Comparison of ENCODE assay signal across 29 cellular contexts in genomic region chr1:171637928-171638576, GRCh38. TPM values are rescaled to one million over a fixed set of nuclear protein-coding genes. Genes with fewer than 3 reads are reported as not detected.
DNase-seq lines count a peak whose midpoint lies in the region; ATAC-seq, FAIRE-seq and TF ChIP-seq lines count a peak whose summit lies in the region.
"Had no signal": no experiment of that assay in that cellular context is flagged by ENCODE, and none has a peak within 500 bp of the region (broad histone marks: within the 10 kb centered on the region; RNA-seq: fewer than 3 reads in every experiment).

No MANE protein-coding gene starts in this region.

- H3K27ac ChIP-seq in A549 (no peak overlapping the region), small intestine (ENCODE audit: low read depth in 1 of 2, low read length in 1 of 2) (no peak overlapping the region)
- H3K27ac ChIP-seq: 22Rv1 had no signal

- no peaks in the 10 kb centered on the region for H3K9me3 Mint-ChIP-seq in endothelial cell (ENCODE audit: unreplicated experiment)
- H3K9me3 Mint-ChIP-seq: CD8-positive, alpha-beta memory T cell had no signal

- no peaks in the 10 kb centered on the region for H3K27me3 Mint-ChIP-seq in endothelial cell (ENCODE audit: unreplicated experiment)

- H3K9ac ChIP-seq in adipocyte (ENCODE audit: low read length): peak overlapping the region; percentile 5
- H3K9ac ChIP-seq: SK-N-SH had no signal

- H3K36me3 Mint-ChIP-seq in endothelial cell (ENCODE audit: low read depth, unreplicated experiment): no peaks in the 10 kb centered on the region
- H3K36me3 Mint-ChIP-seq: CD14-positive monocyte; CD8-positive, alpha-beta memory T cell had no signal

- POLR2A ChIA-PET in A549 (lab: Yijun Ruan, JAX): no interaction called here

- no peak for FAIRE-seq in A549 (lab: Jason Lieb, UNC)
- FAIRE-seq in small intestine (lab: Jason Lieb, UNC): no peak
- FAIRE-seq: GM12891, H54, RCC 7860 had no signal

- TF ChIP-seq EP300 in A549 (IDR thresholded peaks at IDR 0.05): no peak

- no peaks in the 10 kb centered on the region for H3K9me3 ChIP-seq in A549
- no peaks in the 10 kb centered on the region for H3K9me3 ChIP-seq in adipocyte (ENCODE audit: control insufficient read depth, low read length)
- H3K9me3 ChIP-seq in small intestine (ENCODE audit: control insufficient read depth, low read depth): no peaks in the 10 kb centered on the region
- H3K9me3 ChIP-seq: BE2C, SK-N-SH had no signal

- no peak overlapping the region for H3K4me2 ChIP-seq in A549
- H3K4me2 ChIP-seq: SK-N-SH had no signal

- TF ChIP-seq RAD21 in A549 (conservative IDR thresholded peaks at IDR 0.05 in 1 of 2, IDR thresholded peaks at IDR 0.05 in 1 of 2): no peak

- H3K36me3 ChIP-seq in adipocyte (ENCODE audit: control insufficient read depth, insufficient read depth, low read length, severe bottlenecking): no peaks in the 10 kb centered on the region
- H3K36me3 ChIP-seq in small intestine (ENCODE audit: control insufficient read depth in 2 of 2, insufficient read depth in 2 of 2, low read length in 2 of 2): no peaks in the 10 kb centered on the region
- H3K36me3 ChIP-seq: BE2C had no signal

- ATAC-seq in A549 (peak; percentile 25 to 48; a peak in 2 of 6 replicates), GM21528 (IDR thresholded peaks at IDR 0.05; ENCODE audit: low FRiP score, unreplicated experiment) (no peak)

- H3K4me3 ChIP-seq in A549: no peak overlapping the region
- H3K4me3 ChIP-seq in adipocyte (ENCODE audit: low read length): no peak overlapping the region
- H3K4me3 ChIP-seq in fibroblast of the aortic adventitia (ENCODE audit: low read depth, low read length): no peak overlapping the region
- H3K4me3 ChIP-seq in small intestine (ENCODE audit: low read depth in 1 of 2, low read length in 2 of 2): no peak overlapping the region

- no peak for TF ChIP-seq POLR2A in A549 (IDR thresholded peaks at IDR 0.05; ENCODE audit: low read length)

- WGBS in A549 (ENCODE audit: missing lambda C conversion rate): 22% methylated on average over 4 of the region's 4 CpGs
- WGBS in small intestine, 3 donors: 51 to 68% (median 53%) methylated on average over 4 of the region's 4 CpGs

- H3K4me1 ChIP-seq in A549: no peaks in the 10 kb centered on the region
- peaks cover 24% of the 10 kb centered on the region for H3K4me1 ChIP-seq in adipocyte (ENCODE audit: control insufficient read depth, insufficient read depth, low read length)
- H3K4me1 ChIP-seq in small intestine (ENCODE audit: control insufficient read depth in 2 of 2, insufficient read depth in 1 of 2, low read depth in 1 of 2, low read length in 1 of 2): no peaks in the 10 kb centered on the region
- H3K4me1 ChIP-seq: BE2C had no signal

- DNase-seq in A549 (ENCODE audit: low read depth in 1 of 2, low spot score in 1 of 2) (no peak), adipocyte (ENCODE audit: low read depth) (no peak), fibroblast of the aortic adventitia (ENCODE audit: low read depth) (peak; percentile 10), small intestine (peak; percentile 35), endothelial cell (ENCODE audit: low spot score) (no peak), globus pallidus (ENCODE audit: low spot score) (no peak)
- DNase-seq: ACHN; BE2C; Calu3; CD8-positive, alpha-beta memory T cell; DMS79 treated with DMSO at 0.1 percent for 48 hours; GF-D8; Kasumi-1; NCI-H1092 treated with DMSO at 0.1 percent for 48 hours; NCI-H146; NCI-H1930; NCI-H2227 treated with DMSO at 0.1 percent for 48 hours; NCI-H526 treated with DMSO at 0.1 percent for 48 hours; SK-N-SH had no signal

- H3K27me3 ChIP-seq in adipocyte (replicated peaks; ENCODE audit: control insufficient read depth, insufficient read depth, low read length) (no peaks in the 10 kb centered on the region), small intestine (ENCODE audit: control insufficient read depth in 2 of 2, insufficient read depth in 2 of 2, low read length in 2 of 2) (no peaks in the 10 kb centered on the region)

- no peaks in the 10 kb centered on the region for H3K4me1 Mint-ChIP-seq in endothelial cell (ENCODE audit: unreplicated experiment)
- H3K4me1 Mint-ChIP-seq: CD14-positive monocyte; CD8-positive, alpha-beta memory T cell had no signal

- H3K4me3 Mint-ChIP-seq in endothelial cell (ENCODE audit: unreplicated experiment): no peak overlapping the region
- H3K4me3 Mint-ChIP-seq: CD14-positive monocyte; CD8-positive, alpha-beta memory T cell had no signal

- TF ChIP-seq CTCF in A549 (IDR thresholded peaks at IDR 0.05) (no peak), fibroblast of the aortic adventitia (IDR thresholded peaks at IDR 0.05; ENCODE audit: insufficient read depth, low read length) (no peak), endothelial cell (IDR thresholded peaks at IDR 0.05; ENCODE audit: unreplicated experiment) (no peak)

- no peak overlapping the region for H3K27ac Mint-ChIP-seq in endothelial cell (ENCODE audit: unreplicated experiment)
- H3K27ac Mint-ChIP-seq: CD14-positive monocyte; CD8-positive, alpha-beta memory T cell had no signal

- CTCF ChIA-PET in A549 (lab: Yijun Ruan, JAX): interaction anchor here (0.7 kb wide), 1 partner anchor 109 kb away, joined by 3 read pairs; no protein-coding TSS in a partner anchor

TF ChIP-seq in A549, 52 proteins besides CTCF, POLR2A, EP300 and RAD21:
- TF ChIP-seq HES2 (IDR thresholded peaks at IDR 0.05) (no peak), CBX2 (IDR thresholded peaks at IDR 0.05; ENCODE audit: borderline replicate concordance, low read depth) (no peak), RARB (CRISPR knock-in tag; IDR thresholded peaks at IDR 0.05) (no peak), HOXA7 (CRISPR knock-in tag; IDR thresholded peaks at IDR 0.05) (no peak), JUN (IDR thresholded peaks at IDR 0.05) (no peak), ZNF302 (CRISPR knock-in tag; IDR thresholded peaks at IDR 0.05) (no peak), RFX5 (IDR thresholded peaks at IDR 0.05) (no peak), EHMT2 (IDR thresholded peaks at IDR 0.05; ENCODE audit: low read depth) (no peak), ESRRA (IDR thresholded peaks at IDR 0.05; ENCODE audit: borderline replicate concordance, low read length) (no peak), ZSCAN20 (CRISPR knock-in tag; IDR thresholded peaks at IDR 0.05) (no peak), KDM5A (IDR thresholded peaks at IDR 0.05) (no peak), SMC3 (IDR thresholded peaks at IDR 0.05) (no peak), MYC (IDR thresholded peaks at IDR 0.05; ENCODE audit: borderline replicate concordance, low read length) (no peak), TP53 (CRISPR knock-in tag; IDR thresholded peaks at IDR 0.05) (no peak), CHD4 (IDR thresholded peaks at IDR 0.05; ENCODE audit: borderline replicate concordance) (no peak), RCOR1 (IDR thresholded peaks at IDR 0.05; ENCODE audit: low read depth, low read length) (no peak)
- TF ChIP-seq, protein P1, sequence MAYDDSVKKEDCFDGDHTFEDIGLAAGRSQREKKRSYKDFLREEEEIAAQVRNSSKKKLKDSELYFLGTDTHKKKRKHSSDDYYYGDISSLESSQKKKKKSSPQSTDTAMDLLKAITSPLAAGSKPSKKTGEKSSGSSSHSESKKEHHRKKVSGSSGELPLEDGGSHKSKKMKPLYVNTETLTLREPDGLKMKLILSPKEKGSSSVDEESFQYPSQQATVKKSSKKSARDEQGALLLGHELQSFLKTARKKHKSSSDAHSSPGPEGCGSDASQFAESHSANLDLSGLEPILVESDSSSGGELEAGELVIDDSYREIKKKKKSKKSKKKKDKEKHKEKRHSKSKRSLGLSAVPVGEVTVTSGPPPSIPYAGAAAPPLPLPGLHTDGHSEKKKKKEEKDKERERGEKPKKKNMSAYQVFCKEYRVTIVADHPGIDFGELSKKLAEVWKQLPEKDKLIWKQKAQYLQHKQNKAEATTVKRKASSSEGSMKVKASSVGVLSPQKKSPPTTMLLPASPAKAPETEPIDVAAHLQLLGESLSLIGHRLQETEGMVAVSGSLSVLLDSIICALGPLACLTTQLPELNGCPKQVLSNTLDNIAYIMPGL (CRISPR knock-in tag; IDR thresholded peaks at IDR 0.05; ENCODE audit: borderline replicate concordance): no peak

RNA-seq across cellular contexts. Expression of gene MYOC, which starts 14.4 kb away (rescaled TPM):
- polyA plus RNA-seq in A549 (2011; rRNA removed): not detected in 2 replicates
- not detected in 2 replicates for polyA plus RNA-seq in A549 (2012; cell fraction: cytosol; rRNA removed)
- polyA plus RNA-seq in A549 (2012; cell fraction: nucleus; rRNA removed): not detected in 2 replicates
- not detected in 3 replicates for polyA plus RNA-seq in A549 (2017; fragmentation: RNase III; extraction: RNeasy Plus Mini Kit Qiagen cat#74134 plus additional on column Dnase treatment)
- not detected in 2 replicates for polyA minus RNA-seq in A549 (2011; rRNA and poly(A)+ RNA removed)
- total RNA-seq in fibroblast of the aortic adventitia (ENCODE audit: low replicate concordance): 0.36 and 3.8 TPM in 2 replicates
- 1 to 10 TPM in 1 of 3 donors, not detected in 2; 2.0 TPM for polyA plus RNA-seq in small intestine
- total RNA-seq in endothelial cell (ENCODE audit: unreplicated experiment): not detected
- total RNA-seq: Calu3; CD8-positive, alpha-beta memory T cell; HT-29; M059J; NCI-H460; OCI-LY7 had no signal
- polyA plus RNA-seq: CD14-positive monocyte; CD8-positive, alpha-beta memory T cell; SK-N-SH had no signal

RNA-seq across cellular contexts. Expression of gene MYOCOS, which starts 16.0 kb away (rescaled TPM):
- polyA plus RNA-seq in A549 (2011; rRNA removed) (not detected in 2 replicates), A549 (2017; fragmentation: RNase III; extraction: RNeasy Plus Mini Kit Qiagen cat#74134 plus additional on column Dnase treatment) (not detected in 3 replicates), small intestine (not detected)
- not detected in 2 replicates for polyA plus RNA-seq in A549 (2012; cell fraction: cytosol; rRNA removed)
- not detected in 2 replicates for polyA plus RNA-seq in A549 (2012; cell fraction: nucleus; rRNA removed)
- not detected in 2 replicates for polyA minus RNA-seq in A549 (2011; rRNA and poly(A)+ RNA removed)
- total RNA-seq in fibroblast of the aortic adventitia (ENCODE audit: low replicate concordance) (not detected in 2 replicates), endothelial cell (ENCODE audit: unreplicated experiment) (not detected)
- total RNA-seq: CD8-positive, alpha-beta memory T cell; HT-29; M059J; NCI-H460 had no signal
- polyA plus RNA-seq: CD14-positive monocyte; CD8-positive, alpha-beta memory T cell; SK-N-SH had no signal

Comparison
In these comparisons a context has a peak if more than half of its experiments do, and no peak if none do; other contexts are left out.
1. DNase-seq: peak in fibroblast of the aortic adventitia (single experiment) and small intestine (single experiment); none in A549 (0 of 2), adipocyte (single experiment), endothelial cell (single experiment) and globus pallidus (single experiment).